Comparison of ENCODE assay signal across 14 cellular contexts in the genomic region with DNA sequence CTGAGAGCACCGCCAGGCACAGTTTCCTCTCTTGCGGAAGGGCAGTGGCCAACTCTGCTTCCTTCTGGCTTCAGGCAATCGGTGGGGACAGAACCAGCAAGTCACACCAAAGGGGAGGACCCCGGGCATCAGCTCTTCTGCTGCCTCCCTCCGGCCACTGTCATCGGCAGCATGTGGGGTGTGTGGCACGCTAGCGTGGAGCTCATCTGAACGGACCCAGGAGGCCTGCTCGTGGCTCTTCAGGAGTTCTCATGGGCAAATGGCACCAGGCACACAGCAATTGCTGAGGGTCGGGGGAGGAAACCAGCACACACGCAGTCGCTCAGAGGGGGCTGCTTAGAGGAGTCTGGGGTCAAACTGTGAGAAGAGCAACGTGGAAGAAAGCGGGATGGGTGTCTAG. TPM values are rescaled to one million over a fixed set of nuclear protein-coding genes. Genes with fewer than 3 reads are reported as not detected.
DNase-seq lines count a peak whose midpoint lies in the region; ATAC-seq and TF ChIP-seq lines count a peak whose summit lies in the region.
"Had no signal": no experiment of that assay in that cellular context is flagged by ENCODE, and none has a peak within 500 bp of the region (broad histone marks: within the 10 kb centered on the region; RNA-seq: fewer than 3 reads in every experiment).

No MANE protein-coding gene starts in this region.

- H3K9me2 ChIP-seq in Karpas-422 (replicated peaks; ENCODE audit: insufficient read depth, low read length) = no peaks in the 10 kb centered on the region

- peak overlapping the region; percentile 42 for H2AK9ac ChIP-seq in IMR-90 (replicated peaks; ENCODE audit: low read depth, low read length, poor library complexity)

- CTCF ChIA-PET in IMR-90 (lab: Yijun Ruan, JAX) = no interaction called here

- POLR2A ChIA-PET in IMR-90 (lab: Charles Lee; ENCODE audit: unreplicated experiment) = no interaction called here

- TF ChIP-seq POLR2A in IMR-90 (IDR thresholded peaks at IDR 0.05; ENCODE audit: low read depth, low read length) = no peak

- H4K8ac ChIP-seq in IMR-90 (ENCODE audit: low read depth in 2 of 2, low read length in 2 of 2) = no peak overlapping the region

- H3K79me1 ChIP-seq in IMR-90 (ENCODE audit: low read depth in 1 of 2, low read length in 2 of 2) = no peaks in the 10 kb centered on the region

- H3K9me1 ChIP-seq in IMR-90 (ENCODE audit: insufficient read depth, low read length) = no peaks in the 10 kb centered on the region

- H3K27me3 ChIP-seq in IMR-90 (ENCODE audit: control insufficient read depth, insufficient read depth, low read length) (no peaks in the 10 kb centered on the region), Karpas-422 (ENCODE audit: low read length) (no peaks in the 10 kb centered on the region)

- no peak overlapping the region for H3K27ac ChIP-seq in IMR-90 (ENCODE audit: insufficient read depth, low read length)
- H3K27ac ChIP-seq in cingulate gyrus (ENCODE audit: low read depth, low read length) = peak overlapping the region; percentile 49
- H3K27ac ChIP-seq in temporal lobe (ENCODE audit: low read depth, low read length) = peak overlapping the region; percentile 84
- no peak overlapping the region for H3K27ac ChIP-seq in Karpas-422 (ENCODE audit: low read length)
- H3K27ac ChIP-seq: 22Rv1, BLaER1 had no signal

- in situ Hi-C loops in IMR-90 (cut with MboI; ENCODE audit: low sequenced_read_pairs) = no loop called here

- no peak overlapping the region for H3K23ac ChIP-seq in IMR-90 (ENCODE audit: low read depth, low read length)

- DNase-seq in NCI-H1092 treated with DMSO at 0.1 percent for 48 hours (lab: John Stamatoyannopoulos, UW) (peak; percentile 43), NCI-H1092 (lab: John Stamatoyannopoulos, UW) (no peak), IMR-90 (no peak), Karpas-422 (no peak)
- DNase-seq: AML-193; CD4-positive, alpha-beta T cell had no signal

- H3K4me1 ChIP-seq in IMR-90 (ENCODE audit: control insufficient read depth, insufficient read depth, low read length) = no peaks in the 10 kb centered on the region
- H3K4me1 ChIP-seq in Karpas-422 (ENCODE audit: low read length) = no peaks in the 10 kb centered on the region

- H2BK5ac ChIP-seq in IMR-90 (ENCODE audit: low read depth, low read length, poor library complexity, severe bottlenecking) = no peak overlapping the region

- no peak for ATAC-seq in IMR-90 (ENCODE audit: low read depth)
- ATAC-seq in HG03457 (IDR thresholded peaks at IDR 0.05; ENCODE audit: unreplicated experiment) = no peak
- ATAC-seq: GM12878, HCT116 had no signal

- no peak overlapping the region for H2BK20ac ChIP-seq in IMR-90 (ENCODE audit: low read depth, low read length)

- H3K4me2 ChIP-seq in IMR-90 (ENCODE audit: low read depth, low read length) (no peak overlapping the region), Karpas-422 (ENCODE audit: low read depth, low read length, poor library complexity, severe bottlenecking) (no peak overlapping the region)

- no peak for TF ChIP-seq CTCF in IMR-90 (conservative IDR thresholded peaks at IDR 0.05; ENCODE audit: low read depth, low read length)

- no peak overlapping the region for H4K5ac ChIP-seq in IMR-90 (ENCODE audit: low read depth, low read length)

- no peak overlapping the region for H3K56ac ChIP-seq in IMR-90 (ENCODE audit: extremely low read depth, insufficient read depth, low read length)

- H2AFZ ChIP-seq in IMR-90 (replicated peaks; ENCODE audit: low read length, poor library complexity) = no peak overlapping the region
- no peak overlapping the region for H2AFZ ChIP-seq in Karpas-422 (ENCODE audit: low read length)

- H4K20me1 ChIP-seq in IMR-90 (ENCODE audit: insufficient read depth, low read length) (no peaks in the 10 kb centered on the region), Karpas-422 (ENCODE audit: insufficient read depth, low read depth, low read length) (no peaks in the 10 kb centered on the region)

- intact Hi-C loops in IMR-90 (cut with micrococcal nuclease) = no loop called here

- WGBS in IMR-90 (ENCODE audit: extremely low coverage in 2 of 2, insufficient read length in 1 of 2), 2 experiments = 65% methylated on average over 10 of the region's 15 CpGs; no CpG with 5 or more reads in 1 of the 2 experiments

- no peak overlapping the region for H2BK120ac ChIP-seq in IMR-90 (ENCODE audit: low read depth, low read length)

- no peak overlapping the region for H2AK5ac ChIP-seq in IMR-90 (ENCODE audit: low read depth, low read length)

- TF ChIP-seq RAD21 in IMR-90 (IDR thresholded peaks at IDR 0.05; ENCODE audit: low read length) = no peak

- H3K79me2 ChIP-seq in Karpas-422 (ENCODE audit: low read length) = no peaks in the 10 kb centered on the region

- no peak overlapping the region for H3K4me3 ChIP-seq in IMR-90 (ENCODE audit: insufficient read depth, low read depth, low read length)
- H3K4me3 ChIP-seq in Karpas-422 (ENCODE audit: low read length) = no peak overlapping the region
- H3K4me3 ChIP-seq: BLaER1, GM12878 had no signal

- H3K14ac ChIP-seq in IMR-90 (replicated peaks; ENCODE audit: low read depth, low read length) = no peak overlapping the region

- H3K18ac ChIP-seq in IMR-90 (ENCODE audit: low read depth, low read length) = no peak overlapping the region

- H3K36me3 ChIP-seq in IMR-90 (ENCODE audit: control insufficient read depth, insufficient read depth, low read length) (no peaks in the 10 kb centered on the region), Karpas-422 (ENCODE audit: insufficient read depth, low read length) (no peaks in the 10 kb centered on the region)
- H3K36me3 ChIP-seq: BLaER1 had no signal

- no peak overlapping the region for H3K4ac ChIP-seq in IMR-90 (ENCODE audit: low read depth, low read length)

- no peak overlapping the region for H4K91ac ChIP-seq in IMR-90 (ENCODE audit: insufficient read depth, low read depth, low read length)

- BruUV-seq in IMR-90 (replicated peaks; lab: Mats Ljungman, UMichigan) = no TSS peak

- no peak overlapping the region for H3K9ac ChIP-seq in IMR-90 (ENCODE audit: low read depth, low read length)
- no peak overlapping the region for H3K9ac ChIP-seq in Karpas-422 (ENCODE audit: low read length)
- H3K9ac ChIP-seq: BLaER1 had no signal

- H3K9me3 ChIP-seq in IMR-90 (ENCODE audit: control insufficient read depth, insufficient read depth, low read length) = peaks cover 54% of the 10 kb centered on the region
- no peaks in the 10 kb centered on the region for H3K9me3 ChIP-seq in Karpas-422 (ENCODE audit: low read length)

- dilution Hi-C loops in IMR-90 (cut with HindIII; ENCODE audit: low sequenced_read_pairs, unreplicated experiment) = no loop called here

- H2BK15ac ChIP-seq in IMR-90 (ENCODE audit: low read depth, low read length) = no peak overlapping the region

TF ChIP-seq in IMR-90, 13 proteins besides CTCF, POLR2A, EP300 and RAD21:
- TF ChIP-seq MAFK (IDR thresholded peaks at IDR 0.05; ENCODE audit: low read depth, low read length) (no peak), CEBPB (IDR thresholded peaks at IDR 0.05; ENCODE audit: low read depth, low read length) (no peak), CHD1 (IDR thresholded peaks at IDR 0.05; ENCODE audit: low read depth, low read length) (no peak), MXI1 (IDR thresholded peaks at IDR 0.05; ENCODE audit: borderline replicate concordance, low read depth, low read length) (no peak), RCOR1 (IDR thresholded peaks at IDR 0.05; ENCODE audit: insufficient replicate concordance, low read length) (no peak), MAZ (IDR thresholded peaks at IDR 0.05; ENCODE audit: borderline replicate concordance, low read depth, low read length) (no peak), BHLHE40 (IDR thresholded peaks at IDR 0.05; ENCODE audit: low read depth, low read length) (no peak), NFE2L2 (IDR thresholded peaks at IDR 0.05; ENCODE audit: low read depth, low read length) (no peak), RFX5 (IDR thresholded peaks at IDR 0.05; ENCODE audit: low read depth, low read length) (no peak), FOS (IDR thresholded peaks at IDR 0.05; ENCODE audit: low read depth, low read length) (no peak), SMC3 (IDR thresholded peaks at IDR 0.05; ENCODE audit: low read depth, low read length) (no peak)
- TF ChIP-seq, protein P1, sequence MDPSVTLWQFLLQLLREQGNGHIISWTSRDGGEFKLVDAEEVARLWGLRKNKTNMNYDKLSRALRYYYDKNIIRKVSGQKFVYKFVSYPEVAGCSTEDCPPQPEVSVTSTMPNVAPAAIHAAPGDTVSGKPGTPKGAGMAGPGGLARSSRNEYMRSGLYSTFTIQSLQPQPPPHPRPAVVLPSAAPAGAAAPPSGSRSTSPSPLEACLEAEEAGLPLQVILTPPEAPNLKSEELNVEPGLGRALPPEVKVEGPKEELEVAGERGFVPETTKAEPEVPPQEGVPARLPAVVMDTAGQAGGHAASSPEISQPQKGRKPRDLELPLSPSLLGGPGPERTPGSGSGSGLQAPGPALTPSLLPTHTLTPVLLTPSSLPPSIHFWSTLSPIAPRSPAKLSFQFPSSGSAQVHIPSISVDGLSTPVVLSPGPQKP (IDR thresholded peaks at IDR 0.05; ENCODE audit: borderline replicate concordance, low read depth, low read length) = no peak
- TF ChIP-seq, protein P2, sequence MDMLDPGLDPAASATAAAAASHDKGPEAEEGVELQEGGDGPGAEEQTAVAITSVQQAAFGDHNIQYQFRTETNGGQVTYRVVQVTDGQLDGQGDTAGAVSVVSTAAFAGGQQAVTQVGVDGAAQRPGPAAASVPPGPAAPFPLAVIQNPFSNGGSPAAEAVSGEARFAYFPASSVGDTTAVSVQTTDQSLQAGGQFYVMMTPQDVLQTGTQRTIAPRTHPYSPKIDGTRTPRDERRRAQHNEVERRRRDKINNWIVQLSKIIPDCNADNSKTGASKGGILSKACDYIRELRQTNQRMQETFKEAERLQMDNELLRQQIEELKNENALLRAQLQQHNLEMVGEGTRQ (IDR thresholded peaks at IDR 0.05; ENCODE audit: low read depth, low read length) = no peak

RNA-seq across cellular contexts. Expression of a gene that starts 26.9 kb away (rescaled TPM):
- total RNA-seq in IMR-90 (2012; rRNA removed) (not detected in 2 replicates), temporal lobe (60.2 TPM)
- polyA plus RNA-seq in IMR-90 (2012; rRNA removed) = not detected in 2 replicates
- not detected in 2 replicates for polyA plus RNA-seq in IMR-90 (2012; cell fraction: cytosol; rRNA removed)
- 0.03 TPM in 1 of 2 replicates, not detected in the other for polyA plus RNA-seq in IMR-90 (2012; cell fraction: nucleus; rRNA removed; ENCODE audit: low replicate concordance)
- total RNA-seq in Karpas-422 (2014; rRNA removed; shearing (Covaris generic); ENCODE audit: low replicate concordance) = not detected in 2 replicates
- total RNA-seq: G401 had no signal
- polyA plus RNA-seq: GM12878 had no signal

RNA-seq across cellular contexts. Expression of a gene that starts 53.4 kb away (rescaled TPM):
- under 0.01 TPM in 2 replicates for total RNA-seq in IMR-90 (2012; rRNA removed)
- 0.13 and 0.26 TPM in 2 replicates for polyA plus RNA-seq in IMR-90 (2012; rRNA removed)
- polyA plus RNA-seq in IMR-90 (2012; cell fraction: cytosol; rRNA removed) = 0.02 and 0.15 TPM in 2 replicates
- 0.15 and 0.17 TPM in 2 replicates for polyA plus RNA-seq in IMR-90 (2012; cell fraction: nucleus; rRNA removed; ENCODE audit: low replicate concordance)
- total RNA-seq in temporal lobe = 0.98 TPM
- not detected in 2 replicates for total RNA-seq in Karpas-422 (2014; rRNA removed; shearing (Covaris generic); ENCODE audit: low replicate concordance)

Comparison
In these comparisons a context has a peak if more than half of its experiments do, and no peak if none do; other contexts are left out.
1. H3K27ac ChIP-seq: peak in cingulate gyrus (single experiment) and temporal lobe (single experiment); none in IMR-90 (single experiment) and Karpas-422 (single experiment).
2. RNA of a gene that starts 26.9 kb away (total RNA-seq): 60.2 TPM in temporal lobe (single experiment); not detected in IMR-90 and not detected in Karpas-422; every median in the first group is over 10 times any median in the second.